1 cellular context compared by ENCODE assay signal in genomic region chr2:204871246-204871953, GRCh38.
TF ChIP-seq lines count a peak whose summit lies in the region.

No MANE protein-coding gene starts in this region.

TF ChIP-seq in H1, 55 proteins besides CTCF, POLR2A, EP300 and RAD21:
- TF ChIP-seq GABPA (IDR thresholded peaks at IDR 0.05; ENCODE audit: borderline replicate concordance, insufficient read depth, low read length) (no peak), CTBP2 (IDR thresholded peaks at IDR 0.05; ENCODE audit: borderline replicate concordance, insufficient read depth, insufficient read length, low read length) (no peak), SUZ12 (IDR thresholded peaks at IDR 0.05; ENCODE audit: low read length) (no peak), SAP30 (IDR thresholded peaks at IDR 0.05; ENCODE audit: insufficient read depth, insufficient replicate concordance, low read length) (no peak), ASH2L (IDR thresholded peaks at IDR 0.05; ENCODE audit: low read length) (no peak), SRF (IDR thresholded peaks at IDR 0.05; ENCODE audit: low read depth, low read length) (no peak), SP4 (IDR thresholded peaks at IDR 0.05; ENCODE audit: low read length) (no peak), CEBPB (IDR thresholded peaks at IDR 0.05; ENCODE audit: low read depth, low read length) (no peak), RBBP5 (IDR thresholded peaks at IDR 0.05; ENCODE audit: borderline replicate concordance, low read depth, low read length) (no peak), RNF2 (IDR thresholded peaks at IDR 0.05; ENCODE audit: borderline replicate concordance, low read depth, low read length, missing control alignments, poor library complexity, severe bottlenecking) (no peak), YY1 (IDR thresholded peaks at IDR 0.05; ENCODE audit: low read depth, low read length) (no peak), KDM1A (IDR thresholded peaks at IDR 0.05; ENCODE audit: borderline replicate concordance, low read length) (no peak), TAF1 (IDR thresholded peaks at IDR 0.05; ENCODE audit: low read depth, low read length) (no peak), ZNF274 (IDR thresholded peaks at IDR 0.05; ENCODE audit: borderline replicate concordance, extremely low read depth, low read length) (no peak), SIRT6 (IDR thresholded peaks at IDR 0.05; ENCODE audit: low read length) (no peak)
